ENCODE assay signal across 28 cellular contexts in genomic region chr11:4495487-4495886, GRCh38. TPM values are rescaled to one million over a fixed set of nuclear protein-coding genes. Genes with fewer than 3 reads are reported as not detected.
A peak's percentile ranks its signal among the peaks of the same experiment; 100 is the strongest.
DNase-seq lines count a peak whose midpoint lies in the region; ATAC-seq and TF ChIP-seq lines count a peak whose summit lies in the region.
"Had no signal": no experiment of that assay in that cellular context is flagged by ENCODE, and none has a peak within 500 bp of the region (broad histone marks: within the 10 kb centered on the region; RNA-seq: fewer than 3 reads in every experiment).

No MANE protein-coding gene starts in this region.

- ATAC-seq in HG02798 (IDR thresholded peaks at IDR 0.05; ENCODE audit: poor library complexity, unreplicated experiment), result no peak
- ATAC-seq: stimulated activated naive CD8-positive, alpha-beta T cell treated with anti-CD3 and anti-CD28 coated beads, Interleukin-15, amount 100 ng/mL, for 72 hours; T-cell had no signal

- H3K4me3 ChIP-seq in PC-9 (no peak overlapping the region), fibroblast of mammary gland (ENCODE audit: control insufficient read depth, low read depth, low read length) (no peak overlapping the region)
- H3K4me3 ChIP-seq: right atrium auricular region, smooth muscle cell, thoracic aorta, vagina had no signal

- no peak overlapping the region for H3K27ac ChIP-seq in PC-9
- H3K27ac ChIP-seq: right atrium auricular region, thoracic aorta, vagina had no signal

- no peaks in the 10 kb centered on the region for H3K36me3 ChIP-seq in PC-9 (ENCODE audit: low read depth)
- H3K36me3 ChIP-seq: right atrium auricular region, thoracic aorta, vagina had no signal

- H3F3A ChIP-seq in PC-9 (ENCODE audit: insufficient read depth, low read depth), result no peaks in the 10 kb centered on the region

- H3K4me2 ChIP-seq in PC-9, result peak overlapping the region; percentile 7; the same call in 1 of the 2 replicates
- H3K4me2 ChIP-seq: smooth muscle cell had no signal

- no peaks in the 10 kb centered on the region; the same call in 1 of the 2 replicates for H3K27me3 ChIP-seq in PC-9 (ENCODE audit: insufficient read depth, low read depth)
- H3K27me3 ChIP-seq: right atrium auricular region, vagina had no signal

- H3K9me2 ChIP-seq in PC-9 (ENCODE audit: insufficient read depth), result no peaks in the 10 kb centered on the region

- no peaks in the 10 kb centered on the region for H3K9me3 ChIP-seq in PC-9 (ENCODE audit: insufficient read depth, low read depth)
- H3K9me3 ChIP-seq: right atrium auricular region, thoracic aorta, vagina had no signal

- CTCF ChIA-PET in PC-9 (lab: Charles Lee) (no interaction called here), HEK293T (lab: Yijun Ruan, JAX) (interaction anchor here (1.0 to 1.3 kb wide), 3 partner anchors 44 to 308 kb away, joined by 3 to 4 read pairs (median 4); no protein-coding TSS in a partner anchor)

- H2AFZ ChIP-seq in PC-9, result no peak overlapping the region

- no peaks in the 10 kb centered on the region for H3K4me1 ChIP-seq in PC-9 (replicated peaks; ENCODE audit: insufficient read depth)

- intact Hi-C loops in PC-9 (cut with micrococcal nuclease; ENCODE audit: unreplicated experiment), result no loop called here

- H3K79me2 ChIP-seq in PC-9 (ENCODE audit: low read depth), result no peaks in the 10 kb centered on the region

- TF ChIP-seq CTCF in PC-9 (conservative IDR thresholded peaks at IDR 0.05) (no peak), fibroblast of mammary gland (conservative IDR thresholded peaks at IDR 0.05; ENCODE audit: control insufficient read depth, insufficient read depth, low read depth, low read length) (no peak)

- H4K20me1 ChIP-seq in PC-9 (ENCODE audit: insufficient read depth), result no peaks in the 10 kb centered on the region

- POLR2A ChIA-PET in PC-9 (lab: Charles Lee; ENCODE audit: unreplicated experiment) (no interaction called here), HEK293T (lab: Yijun Ruan, JAX) (no interaction called here)

- peak; percentile 19 for DNase-seq in stimulated activated CD4-positive, alpha-beta T cell treated with anti-CD3 and anti-CD28 coated beads, Interleukin-15, amount 100 ng/mL, for 24 hours
- DNase-seq in stimulated activated CD4-positive, alpha-beta T cell treated with anti-CD3 and anti-CD28 coated beads, Interleukin-4, amount 100 ng/mL, for 24 hours, result no peak
- DNase-seq in PC-9 (peak in 1 of 2 experiments; percentile 38), fibroblast of mammary gland (ENCODE audit: low read depth) (peak; percentile 13), HEK293T (ENCODE audit: extremely low spot score) (no peak), NCI-H2196 treated with DMSO at 0.1 percent for 48 hours (lab: John Stamatoyannopoulos, UW; ENCODE audit: unreplicated experiment) (no peak)
- DNase-seq: activated CD8-positive, alpha-beta memory T cell treated with anti-CD3 and anti-CD28 coated beads, Interleukin-2, amount 50 U/mL, for 48 hours; activated naive CD4-positive, alpha-beta T cell treated with anti-CD3 and anti-CD28 coated beads, Interleukin-2, amount 50 U/mL, for 16 hours; amygdala; COR-L47; glutamatergic neuron; Karpas-422; midbrain; naive B cell; NCI-H446 treated with DMSO at 0.1 percent for 48 hours; posterior cingulate gyrus; stimulated activated CD4-positive, alpha-beta T cell treated with anti-CD3 and anti-CD28 coated beads, Interleukin-2, amount 100 ng/mL, for 24 hours; stimulated activated naive CD8-positive, alpha-beta T cell treated with anti-CD3 and anti-CD28 coated beads, Interleukin-15, amount 100 ng/mL, for 72 hours; T-cell had no signal

- BruUV-seq in PC-9 (replicated peaks; lab: Mats Ljungman, UMichigan), result no TSS peak

TF ChIP-seq in HEK293T, 16 proteins besides CTCF, POLR2A, EP300 and RAD21:
- TF ChIP-seq ZNF384 (IDR thresholded peaks at IDR 0.05) (no peak), TARDBP (IDR thresholded peaks at IDR 0.05) (no peak), ELF4 (IDR thresholded peaks at IDR 0.05) (no peak), ARNT (IDR thresholded peaks at IDR 0.05) (no peak), BHLHE40 (IDR thresholded peaks at IDR 0.05; ENCODE audit: borderline replicate concordance) (no peak), LEF1 (IDR thresholded peaks at IDR 0.05; ENCODE audit: borderline replicate concordance) (no peak)

RNA-seq across cellular contexts. Expression of gene OR52K1, which starts 13.0 kb away (rescaled TPM):
- total RNA-seq in PC-9 (2021), result not detected in 2 replicates
- total RNA-seq: endothelial cell of umbilical vein, fibroblast of villous mesenchyme, lower leg skin, OCI-LY7, right atrium auricular region, T-cell, thoracic aorta, vagina had no signal

RNA-seq across cellular contexts. Expression of gene OR52K2, which starts 46.4 kb away (rescaled TPM):
- total RNA-seq in PC-9 (2021), result not detected in 2 replicates
- total RNA-seq: endothelial cell of umbilical vein, fibroblast of villous mesenchyme, lower leg skin, OCI-LY7, right atrium auricular region, smooth muscle cell, T-cell, thoracic aorta, vagina had no signal

RNA-seq across cellular contexts. Expression of gene OR52M1, which starts 49.5 kb away (rescaled TPM):
- total RNA-seq in PC-9 (2021), result not detected in 2 replicates
- total RNA-seq: endothelial cell of umbilical vein, fibroblast of villous mesenchyme, lower leg skin, OCI-LY7, right atrium auricular region, smooth muscle cell, T-cell, thoracic aorta, vagina had no signal

Comparison
In these comparisons a context has a peak if more than half of its experiments do, and no peak if none do; other contexts are left out.
1. DNase-seq: peak in stimulated activated CD4-positive, alpha-beta T cell treated with anti-CD3 and anti-CD28 coated beads, Interleukin-15, amount 100 ng/mL, for 24 hours (single experiment) and fibroblast of mammary gland (single experiment); none in stimulated activated CD4-positive, alpha-beta T cell treated with anti-CD3 and anti-CD28 coated beads, Interleukin-4, amount 100 ng/mL, for 24 hours (single experiment), HEK293T (single experiment) and NCI-H2196 treated with DMSO at 0.1 percent for 48 hours (single experiment).